ENCODE assay signal across 10 cellular contexts in genomic region chr13:46593403-46593802, GRCh38. TPM values are rescaled to one million over a fixed set of nuclear protein-coding genes. Genes with fewer than 3 reads are reported as not detected.
DNase-seq lines count a peak whose midpoint lies in the region; ATAC-seq and TF ChIP-seq lines count a peak whose summit lies in the region.
"Had no signal": no experiment of that assay in that cellular context is flagged by ENCODE, and none has a peak within 500 bp of the region (broad histone marks: within the 10 kb centered on the region; RNA-seq: fewer than 3 reads in every experiment).

No MANE protein-coding gene starts in this region.

- no peaks in the 10 kb centered on the region for H3K9me3 Mint-ChIP-seq in activated naive CD4-positive, alpha-beta T cell treated with anti-CD3 and anti-CD28 coated beads for 36 hours
- H3K9me3 Mint-ChIP-seq in stimulated activated memory B cell treated with anti-CD40 and anti-IgM and Interleukin-4, amounts not matched to agents 10 μg/mL and 1 μg/mL and 100 μg/mL, for 72 hours: no peaks in the 10 kb centered on the region
- H3K9me3 Mint-ChIP-seq in nephron progenitor cell: no peaks in the 10 kb centered on the region

- H3K27ac Mint-ChIP-seq in activated naive CD4-positive, alpha-beta T cell treated with anti-CD3 and anti-CD28 coated beads for 36 hours: peak overlapping the region; percentile 10
- H3K27ac Mint-ChIP-seq in stimulated activated memory B cell treated with anti-CD40 and anti-IgM and Interleukin-4, amounts not matched to agents 10 μg/mL and 1 μg/mL and 100 μg/mL, for 72 hours: peak overlapping the region; percentile 66
- no peak overlapping the region for H3K27ac Mint-ChIP-seq in nephron progenitor cell

- peak overlapping the region; percentile 98 for H3K27ac ChIP-seq in OCI-LY7 (ENCODE audit: low read depth, low read length, poor library complexity, severe bottlenecking)

- peaks cover 98% of the 10 kb centered on the region for H3K79me2 ChIP-seq in OCI-LY7 (ENCODE audit: insufficient read depth, low read depth, low read length)

- H4K20me1 ChIP-seq in OCI-LY7 (ENCODE audit: insufficient read depth, low read length): no peaks in the 10 kb centered on the region

- H3K4me3 Mint-ChIP-seq in activated naive CD4-positive, alpha-beta T cell treated with anti-CD3 and anti-CD28 coated beads for 36 hours: peak overlapping the region; percentile 25
- peak overlapping the region; percentile 15 for H3K4me3 Mint-ChIP-seq in stimulated activated memory B cell treated with anti-CD40 and anti-IgM and Interleukin-4, amounts not matched to agents 10 μg/mL and 1 μg/mL and 100 μg/mL, for 72 hours
- no peak overlapping the region for H3K4me3 Mint-ChIP-seq in nephron progenitor cell

- no peak overlapping the region for H2AFZ ChIP-seq in OCI-LY7 (ENCODE audit: low read length)

- ATAC-seq in GM21423 (IDR thresholded peaks at IDR 0.05; ENCODE audit: unreplicated experiment): peak; percentile 33
- ATAC-seq in stimulated activated memory B cell treated with anti-CD40 and anti-IgM and Interleukin-4, amounts not matched to agents 10 μg/mL and 1 μg/mL and 100 μg/mL, for 72 hours: peak; percentile 77

- intact Hi-C loops in OCI-LY7 (cut with micrococcal nuclease; ENCODE audit: unreplicated experiment): no loop called here
- intact Hi-C loops in activated naive CD4-positive, alpha-beta T cell treated with anti-CD3 and anti-CD28 coated beads for 36 hours (cut with micrococcal nuclease): loop anchor here (1.0 to 10.0 kb wide), 8 partner anchors 13 to 419 kb away; no protein-coding TSS in a partner anchor

- POLR2A ChIA-PET in OCI-LY7 (lab: Charles Lee): interaction anchor here (0.5 to 5.3 kb wide), 9 partner anchors 8 to 210 kb away, joined by 3 to 59 read pairs (median 4); no protein-coding TSS in a partner anchor

- H3K9me3 ChIP-seq in OCI-LY7 (ENCODE audit: low read length): no peaks in the 10 kb centered on the region
- H3K9me3 ChIP-seq: vagina had no signal

- DNase-seq in OCI-LY7 (ENCODE audit: low spot score) (peak; percentile 62), UCSD-AML1 (lab: John Stamatoyannopoulos, UW; ENCODE audit: unreplicated experiment) (no peak), NCI-H2227 treated with DMSO at 0.1 percent for 48 hours (lab: John Stamatoyannopoulos, UW) (no peak), nephron progenitor cell (no peak), NCI-H1092 (lab: John Stamatoyannopoulos, UW) (no peak)
- DNase-seq in activated naive CD4-positive, alpha-beta T cell treated with anti-CD3 and anti-CD28 coated beads for 36 hours: peak; percentile 79
- DNase-seq: MV-4-11 had no signal

- H3K4me1 ChIP-seq in OCI-LY7 (ENCODE audit: insufficient read depth, low read length, poor library complexity, severe bottlenecking): peaks cover 99% of the 10 kb centered on the region

- peaks cover 74% of the 10 kb centered on the region for H3K4me1 Mint-ChIP-seq in activated naive CD4-positive, alpha-beta T cell treated with anti-CD3 and anti-CD28 coated beads for 36 hours (ENCODE audit: low read depth)
- H3K4me1 Mint-ChIP-seq in stimulated activated memory B cell treated with anti-CD40 and anti-IgM and Interleukin-4, amounts not matched to agents 10 μg/mL and 1 μg/mL and 100 μg/mL, for 72 hours: peaks cover 88% of the 10 kb centered on the region
- H3K4me1 Mint-ChIP-seq in nephron progenitor cell: peaks cover 32% of the 10 kb centered on the region

- H3K36me3 ChIP-seq in OCI-LY7 (ENCODE audit: insufficient read depth, low read length): no peaks in the 10 kb centered on the region
- H3K36me3 ChIP-seq: vagina had no signal

- CTCF ChIA-PET in OCI-LY7 (lab: Charles Lee; ENCODE audit: unreplicated experiment): interaction anchor here (1.0 kb wide), 1 partner anchor 8 kb away, joined by 3 read pairs; no protein-coding TSS in a partner anchor
- CTCF ChIA-PET in activated naive CD4-positive, alpha-beta T cell treated with anti-CD3 and anti-CD28 coated beads for 36 hours (lab: Charles Lee): interaction anchor here (0.6 to 1.9 kb wide), 4 partner anchors 9 to 172 kb away, joined by 3 to 6 read pairs (median 4); no protein-coding TSS in a partner anchor

- no TSS peak for BruUV-seq in OCI-LY7 (replicated peaks; lab: Mats Ljungman, UMichigan)

- TF ChIP-seq CTCF in OCI-LY7 (conservative IDR thresholded peaks at IDR 0.05; ENCODE audit: low read length) (no peak), nephron progenitor cell (IDR thresholded peaks at IDR 0.05) (no peak)

- H3K9me2 ChIP-seq in OCI-LY7 (ENCODE audit: insufficient read depth, low read length): no peaks in the 10 kb centered on the region

- no peaks in the 10 kb centered on the region for H3K27me3 Mint-ChIP-seq in activated naive CD4-positive, alpha-beta T cell treated with anti-CD3 and anti-CD28 coated beads for 36 hours (ENCODE audit: low read depth)
- H3K27me3 Mint-ChIP-seq in stimulated activated memory B cell treated with anti-CD40 and anti-IgM and Interleukin-4, amounts not matched to agents 10 μg/mL and 1 μg/mL and 100 μg/mL, for 72 hours: no peaks in the 10 kb centered on the region
- no peaks in the 10 kb centered on the region for H3K27me3 Mint-ChIP-seq in nephron progenitor cell (ENCODE audit: low read depth, poor library complexity)

- H3K4me2 ChIP-seq in OCI-LY7 (ENCODE audit: low read length): peak overlapping the region; percentile 90

- H3K36me3 Mint-ChIP-seq in activated naive CD4-positive, alpha-beta T cell treated with anti-CD3 and anti-CD28 coated beads for 36 hours (ENCODE audit: low read depth): no peaks in the 10 kb centered on the region
- no peaks in the 10 kb centered on the region for H3K36me3 Mint-ChIP-seq in stimulated activated memory B cell treated with anti-CD40 and anti-IgM and Interleukin-4, amounts not matched to agents 10 μg/mL and 1 μg/mL and 100 μg/mL, for 72 hours
- H3K36me3 Mint-ChIP-seq in nephron progenitor cell (ENCODE audit: low read depth): peaks cover 5% of the 10 kb centered on the region

- peak overlapping the region; percentile 58 for H3K4me3 ChIP-seq in OCI-LY7 (ENCODE audit: low read depth, low read length, poor library complexity, severe bottlenecking)
- H3K4me3 ChIP-seq: vagina had no signal

RNA-seq across cellular contexts. Expression of gene LRCH1, which starts 40.4 kb away (rescaled TPM):
- 14.9 and 16.7 TPM in 2 replicates for total RNA-seq in OCI-LY7 (2014; rRNA removed; shearing (Covaris generic))
- total RNA-seq in OCI-LY7 (2022): 27.8 and 35.7 TPM in 2 replicates
- 10 to 100 TPM; 14.6 to 15.1 TPM for total RNA-seq in activated naive CD4-positive, alpha-beta T cell treated with anti-CD3 and anti-CD28 coated beads for 36 hours

Comparison
In these comparisons a context has a peak if more than half of its experiments do, and no peak if none do; other contexts are left out.
1. DNase-seq: peak in OCI-LY7 (single experiment) and activated naive CD4-positive, alpha-beta T cell treated with anti-CD3 and anti-CD28 coated beads for 36 hours (single experiment); none in UCSD-AML1 (single experiment), NCI-H2227 treated with DMSO at 0.1 percent for 48 hours (single experiment), nephron progenitor cell (single experiment) and NCI-H1092 (single experiment).